Comparison of ENCODE assay signal across 8 cellular contexts in the genomic region with DNA sequence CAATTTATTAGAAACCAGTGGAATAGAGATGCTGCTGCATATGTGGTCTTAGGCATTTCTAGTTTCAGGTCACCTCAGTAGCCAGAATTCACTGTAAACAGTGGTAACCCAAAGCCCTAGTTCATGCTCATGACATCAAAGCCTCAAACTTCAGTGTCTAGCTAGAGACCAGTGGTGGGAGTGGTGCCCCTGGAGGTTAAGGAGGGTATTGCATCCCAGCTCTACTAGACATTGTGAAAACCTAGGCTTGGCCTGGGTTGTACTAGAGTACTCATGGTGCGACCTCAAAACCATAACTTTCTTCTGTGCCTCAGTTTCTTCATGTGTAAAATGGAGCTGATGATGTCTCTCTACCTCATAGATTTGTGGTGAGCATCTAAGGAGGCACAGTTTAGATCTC. TPM values are rescaled to one million over a fixed set of nuclear protein-coding genes. Genes with fewer than 3 reads are reported as not detected.
DNase-seq lines count a peak whose midpoint lies in the region; ATAC-seq and TF ChIP-seq lines count a peak whose summit lies in the region.

No MANE protein-coding gene starts in this region.

- DNase-seq in BE2C (no peak), GM23248 (no peak), adipocyte (ENCODE audit: low read depth) (peak; percentile 55), iPS-NIHi7 (ENCODE audit: extremely low spot score) (no peak)
- no peak for DNase-seq in activated CD8-positive, alpha-beta memory T cell treated with anti-CD3 and anti-CD28 coated beads for 24 hours

- 100% methylated on average over 1 of the region's 1 CpG for WGBS in GM23248 (ENCODE audit: low coverage in 1 of 2, low lambda C conversion rate in 2 of 2, missing lambda C conversion rate in 2 of 2), 2 experiments
- 89% methylated on average over 1 of the region's 1 CpG; no CpG with 5 or more reads in 1 of the 2 experiments for WGBS in mesodermal cell (ENCODE audit: insufficient coverage in 2 of 2), 2 experiments

- H3K4me2 ChIP-seq in GM23248 (ENCODE audit: unreplicated experiment), result peak overlapping the region; percentile 38

- H3K4me1 ChIP-seq in BE2C (peaks cover 4% of the 10 kb centered on the region), GM23248 (ENCODE audit: insufficient read depth) (peaks cover 41% of the 10 kb centered on the region), adipocyte (ENCODE audit: control insufficient read depth, insufficient read depth, low read length) (peaks cover 44% of the 10 kb centered on the region), mesodermal cell (ENCODE audit: control insufficient read depth, insufficient read depth, low read length, poor library complexity, severe bottlenecking) (peaks cover 49% of the 10 kb centered on the region)

- peak overlapping the region; percentile 97 for H3K27ac ChIP-seq in GM23248
- H3K27ac ChIP-seq in mesodermal cell (ENCODE audit: low read depth, low read length, severe bottlenecking), result peak overlapping the region; percentile 25

- peaks cover 76% of the 10 kb centered on the region for H3F3A ChIP-seq in GM23248 (ENCODE audit: insufficient read depth)

- H4K20me1 ChIP-seq in GM23248 (ENCODE audit: insufficient read depth), result peaks cover 8% of the 10 kb centered on the region; the same call in 1 of the 2 replicates

- H3K79me2 ChIP-seq in GM23248 (ENCODE audit: insufficient read depth), result peaks cover 80% of the 10 kb centered on the region

- no peak overlapping the region for H3K4me3 ChIP-seq in BE2C (ENCODE audit: low read depth, low read length)
- H3K4me3 ChIP-seq in GM23248, result no peak overlapping the region
- no peak overlapping the region for H3K4me3 ChIP-seq in adipocyte (ENCODE audit: low read length)
- no peak overlapping the region for H3K4me3 ChIP-seq in mesodermal cell (ENCODE audit: extremely low read depth, insufficient read depth, low read length, poor library complexity, severe bottlenecking)

- no peaks in the 10 kb centered on the region for H3K36me3 ChIP-seq in BE2C
- H3K36me3 ChIP-seq in GM23248 (ENCODE audit: low read depth), result 0 out of 2 replicates have a peak, but pooled peaks cover 8% of the 10 kb centered on the region
- H3K36me3 ChIP-seq in adipocyte (ENCODE audit: control insufficient read depth, insufficient read depth, low read length, severe bottlenecking), result peaks cover 16% of the 10 kb centered on the region
- H3K36me3 ChIP-seq in mesodermal cell (ENCODE audit: control insufficient read depth, insufficient read depth, low read length), result peaks cover 66% of the 10 kb centered on the region

- in situ Hi-C loops in GM23248 (cut with MboI), result loop anchor here (25.0 kb wide), 1 partner anchor 198 kb away; no protein-coding TSS in a partner anchor

- no peaks in the 10 kb centered on the region for H3K27me3 ChIP-seq in BE2C
- H3K27me3 ChIP-seq in GM23248 (replicated peaks; ENCODE audit: insufficient read depth), result no peaks in the 10 kb centered on the region
- H3K27me3 ChIP-seq in adipocyte (replicated peaks; ENCODE audit: control insufficient read depth, insufficient read depth, low read length), result no peaks in the 10 kb centered on the region

- H2AFZ ChIP-seq in GM23248, result no peak overlapping the region

- H3K9ac ChIP-seq in GM23248, result 0 out of 2 replicates have a peak overlapping the region, but pooled peaks have one; percentile 83
- H3K9ac ChIP-seq in adipocyte (ENCODE audit: low read length), result no peak overlapping the region

- H3K9me3 ChIP-seq in BE2C (peaks cover 6% of the 10 kb centered on the region; the same call in 1 of the 2 replicates), GM23248 (ENCODE audit: low read depth) (no peaks in the 10 kb centered on the region), adipocyte (ENCODE audit: control insufficient read depth, low read length) (no peaks in the 10 kb centered on the region), mesodermal cell (ENCODE audit: control insufficient read depth, low read length) (peaks cover 7% of the 10 kb centered on the region)

- no peak for ATAC-seq in HG03175 (IDR thresholded peaks at IDR 0.05; ENCODE audit: unreplicated experiment)
- ATAC-seq in HG02973 (IDR thresholded peaks at IDR 0.05; ENCODE audit: unreplicated experiment), result no peak

- H3K9me2 ChIP-seq in GM23248 (ENCODE audit: insufficient read depth), result no peaks in the 10 kb centered on the region

- TF ChIP-seq CTCF in BE2C (IDR thresholded peaks at IDR 0.05; ENCODE audit: low read depth, low read length), result peak; percentile 75

RNA-seq across cellular contexts. Expression of gene COL5A1, which starts 18.8 kb away (rescaled TPM):
- polyA plus RNA-seq in BE2C (2012; ENCODE audit: insufficient read depth, insufficient read length, low read depth), result 2.0 TPM
- total RNA-seq in GM23248 (2014; rRNA removed; shearing (Covaris generic)), result 812 and 897 TPM in 2 replicates
- 206 and 211 TPM in 2 replicates for polyA plus RNA-seq in GM23248 (2016; fragmentation: Nextera tagmentation; extraction: Ambion mirVana)
- 366 TPM for polyA plus RNA-seq in mesodermal cell (2013, experiment 1 of 2)
- polyA plus RNA-seq in mesodermal cell (2013, experiment 2 of 2), result 331 TPM
